Comparison of ENCODE assay signal across 8 cellular contexts in genomic region chr20:47842004-47842403, GRCh38. TPM values are rescaled to one million over a fixed set of nuclear protein-coding genes. Genes with fewer than 3 reads are reported as not detected.
DNase-seq lines count a peak whose midpoint lies in the region; ATAC-seq, FAIRE-seq and TF ChIP-seq lines count a peak whose summit lies in the region.
"Not testable (repeated sequence)": the region's sequence is repeated elsewhere in the genome, so short reads cannot be mapped to it uniquely, and the experiment has no call there.

No MANE protein-coding gene starts in this region.

- not testable (repeated sequence) for TF ChIP-seq POLR2A in K562 (conservative IDR thresholded peaks at IDR 0.05); HepG2 (IDR thresholded peaks at IDR 0.05; ENCODE audit: insufficient read depth in 1 of 2, low read depth in 2 of 2, low read length in 2 of 2)

- intact Hi-C loops in PC-3 (cut with micrococcal nuclease) = loop anchor here (2.0 to 10.0 kb wide), 2 partner anchors 53 to 453 kb away; no protein-coding TSS in a partner anchor
- intact Hi-C loops in K562 (cut with micrococcal nuclease) = loop anchor here (10.0 kb wide), 1 partner anchor 53 kb away; no protein-coding TSS in a partner anchor
- intact Hi-C loops in HepG2 (cut with micrococcal nuclease; ENCODE audit: unreplicated experiment) = not testable (repeated sequence)

- TF ChIP-seq CTCF in PC-3 (conservative IDR thresholded peaks at IDR 0.05; ENCODE audit: low read depth, low read length); RWPE1 (conservative IDR thresholded peaks at IDR 0.05; ENCODE audit: low read depth); K562 (IDR thresholded peaks at IDR 0.05 in 2 of 3, conservative IDR thresholded peaks at IDR 0.05 in 1 of 3; ENCODE audit: insufficient read depth in 2 of 3, low read depth in 1 of 3, low read length in 3 of 3); HepG2 (CRISPR knock-in tag; IDR thresholded peaks at IDR 0.05): not testable (repeated sequence)

- H3K27ac ChIP-seq in PC-3 (ENCODE audit: low read length) (peak overlapping the region; percentile 66), RWPE1 (peak overlapping the region; percentile 100)
- H3K27ac ChIP-seq in K562 (ENCODE audit: extremely low read depth, low read depth, low read length); HepG2 (ENCODE audit: extremely low read length, insufficient read depth, low read length); mesenchymal stem cell (ENCODE audit: low read length, poor library complexity, severe bottlenecking): not testable (repeated sequence)

- H3K27ac Mint-ChIP-seq in stimulated activated naive B cell treated with anti-CD40 and anti-IgM and Interleukin-4, amounts not matched to agents 10 μg/mL and 1 μg/mL and 100 μg/mL, for 72 hours = peak overlapping the region; percentile 78

- not testable (repeated sequence) for H2AFZ ChIP-seq in PC-3 (ENCODE audit: low read length); K562 (ENCODE audit: low read depth, low read length); HepG2 (ENCODE audit: low read length); mesenchymal stem cell (ENCODE audit: low read depth, low read length)

- H3K23ac ChIP-seq in mesenchymal stem cell (ENCODE audit: low read length in 2 of 2) = not testable (repeated sequence)

- under 1% methylated on average over 12 of the region's 12 CpGs for WGBS in K562 (ENCODE audit: insufficient coverage, low coverage, missing lambda C conversion rate)
- 33% methylated on average over 12 of the region's 12 CpGs for WGBS in HepG2 (ENCODE audit: low lambda C conversion rate)
- WGBS in mesenchymal stem cell = 43% methylated on average over 8 of the region's 12 CpGs

- H2BK5ac ChIP-seq in mesenchymal stem cell (ENCODE audit: low read depth, low read length, poor library complexity, severe bottlenecking) = not testable (repeated sequence)

- not testable (repeated sequence) for H3K4ac ChIP-seq in mesenchymal stem cell (ENCODE audit: low read depth in 1 of 2, low read length in 2 of 2)

- POLR2A ChIA-PET in PC-3 (lab: Charles Lee; ENCODE audit: unreplicated experiment); RWPE1 (lab: Yijun Ruan, JAX; ENCODE audit: low non-redundant PET); K562 (lab: Yijun Ruan, JAX); HepG2 (lab: Yijun Ruan, JAX): not testable (repeated sequence)

- not testable (repeated sequence) for H3K9me2 ChIP-seq in PC-3 (replicated peaks; ENCODE audit: low read length)

- not testable (repeated sequence) for H3K14ac ChIP-seq in mesenchymal stem cell (ENCODE audit: low read length in 2 of 2)

- CTCF ChIA-PET in PC-3 (lab: Charles Lee); RWPE1 (lab: Yijun Ruan, JAX); K562 (lab: Yijun Ruan, JAX; ENCODE audit: low intra/inter-chr PET ratio); HepG2 (lab: Yijun Ruan, JAX; ENCODE audit: low intra/inter-chr PET ratio, low total read pairs): not testable (repeated sequence)

- not testable (repeated sequence) for H3K4me3 Mint-ChIP-seq in stimulated activated naive B cell treated with anti-CD40 and anti-IgM and Interleukin-4, amounts not matched to agents 10 μg/mL and 1 μg/mL and 100 μg/mL, for 72 hours

- not testable (repeated sequence) for TF ChIP-seq EP300 in K562 (IDR thresholded peaks at IDR 0.05; ENCODE audit: low read length); HepG2 (IDR thresholded peaks at IDR 0.05; ENCODE audit: low read depth in 2 of 2, low read length in 2 of 2); HepG2 (CRISPR knock-in tag; IDR thresholded peaks at IDR 0.05; ENCODE audit: borderline replicate concordance)

- not testable (repeated sequence) for H2BK15ac ChIP-seq in mesenchymal stem cell (ENCODE audit: low read depth, poor library complexity, severe bottlenecking)

- TF ChIP-seq RAD21 in K562 (CRISPR knock-in tag; conservative IDR thresholded peaks at IDR 0.05 in 1 of 2, IDR thresholded peaks at IDR 0.05 in 1 of 2); HepG2 (CRISPR knock-in tag; IDR thresholded peaks at IDR 0.05): not testable (repeated sequence)

- DNase-seq in HT1080 (ENCODE audit: low read depth) (peak; percentile 56), PC-3 (peak; percentile 77), dermis blood vessel endothelial cell (peak; percentile 43), HepG2 (ENCODE audit: low spot score) (peak; percentile 65), mesenchymal stem cell (peak; percentile 14)
- DNase-seq in RWPE1 (ENCODE audit: low spot score); K562 (ENCODE audit: extremely low read depth in 1 of 4, low spot score in 3 of 4); stimulated activated naive B cell treated with anti-CD40 and anti-IgM and Interleukin-4, amounts not matched to agents 10 μg/mL and 1 μg/mL and 100 μg/mL, for 72 hours: not testable (repeated sequence)

- H3K4me2 ChIP-seq in PC-3 (ENCODE audit: low read length) = peak overlapping the region; percentile 29
- H3K4me2 ChIP-seq in K562 (ENCODE audit: insufficient read depth, low read length); HepG2 (ENCODE audit: low read depth, low read length); mesenchymal stem cell (ENCODE audit: low read length, poor library complexity, severe bottlenecking): not testable (repeated sequence)

- FAIRE-seq in K562 (lab: Jason Lieb, UNC) = peak; percentile 11
- FAIRE-seq in HepG2 (lab: Jason Lieb, UNC) = not testable (repeated sequence)

- not testable (repeated sequence) for H3K36me3 ChIP-seq in PC-3 (ENCODE audit: low read depth, low read length); K562 (ENCODE audit: control insufficient read depth, insufficient read depth, low read length); HepG2 (replicated peaks in 1 of 2; ENCODE audit: control insufficient read depth in 1 of 2, insufficient read depth in 2 of 2, low read length in 2 of 2); mesenchymal stem cell (ENCODE audit: control insufficient read depth in 1 of 2, insufficient read depth in 2 of 2, low read depth in 1 of 2, low read length in 2 of 2)

- in situ Hi-C loops in K562 (cut with MboI) = not testable (repeated sequence)
- in situ Hi-C loops in HepG2 (cut with HindIII; ENCODE audit: extremely low pct_ligation_motif_present, low pct_unique_long_range_greater_than_20kb) = loop anchor here (10.0 kb wide), 1 partner anchor 53 kb away; no protein-coding TSS in a partner anchor

- not testable (repeated sequence) for H3K36me3 Mint-ChIP-seq in stimulated activated naive B cell treated with anti-CD40 and anti-IgM and Interleukin-4, amounts not matched to agents 10 μg/mL and 1 μg/mL and 100 μg/mL, for 72 hours

- not testable (repeated sequence) for H4K91ac ChIP-seq in mesenchymal stem cell (ENCODE audit: low read length)

- H2AK5ac ChIP-seq in mesenchymal stem cell (ENCODE audit: low read length, severe bottlenecking) = not testable (repeated sequence)

- BruUV-seq in PC-3 (replicated peaks; lab: Mats Ljungman, UMichigan); K562 (replicated peaks; lab: Mats Ljungman, UMichigan); HepG2 (replicated peaks; lab: Mats Ljungman, UMichigan): not testable (repeated sequence)

- H3K79me1 ChIP-seq in mesenchymal stem cell (replicated peaks; ENCODE audit: low read length, poor library complexity, severe bottlenecking) = not testable (repeated sequence)

- peaks cover 47% of the 10 kb centered on the region for H3K4me1 ChIP-seq in PC-3 (ENCODE audit: insufficient read depth, low read length)
- H3K4me1 ChIP-seq in K562 (replicated peaks in 1 of 2; ENCODE audit: control insufficient read depth in 2 of 2, insufficient read depth in 2 of 2, low read length in 2 of 2); HepG2 (ENCODE audit: insufficient read depth, low read length); mesenchymal stem cell (ENCODE audit: control insufficient read depth, insufficient read depth, low read depth, low read length): not testable (repeated sequence)

- peak overlapping the region; percentile 29; the same call in 1 of the 2 replicates for H3K9ac ChIP-seq in PC-3 (ENCODE audit: low read length)
- not testable (repeated sequence) for H3K9ac ChIP-seq in K562 (ENCODE audit: insufficient read depth in 1 of 2, low read depth in 2 of 2, low read length in 2 of 2); HepG2 (ENCODE audit: insufficient read depth, low read depth, low read length); mesenchymal stem cell (ENCODE audit: low read length)

- H2BK120ac ChIP-seq in mesenchymal stem cell (ENCODE audit: low read depth, low read length) = not testable (repeated sequence)

- peaks cover 14 to 37% of the 10 kb centered on the region in 2 donors for H3K27me3 Mint-ChIP-seq in stimulated activated naive B cell treated with anti-CD40 and anti-IgM and Interleukin-4, amounts not matched to agents 10 μg/mL and 1 μg/mL and 100 μg/mL, for 72 hours

- not testable (repeated sequence) for H3K27me3 ChIP-seq in PC-3 (ENCODE audit: low read length)
- H3K27me3 ChIP-seq in K562 (ENCODE audit: control insufficient read depth in 2 of 2, insufficient read depth in 2 of 2, low read length in 2 of 2) (peaks cover 0 to 12% of the 10 kb centered on the region in 2 experiments; a peak in 1 of 5 replicates), HepG2 (ENCODE audit: control insufficient read depth in 1 of 2, insufficient read depth in 2 of 2, low read length in 2 of 2) (peaks cover 6 to 43% of the 10 kb centered on the region in 2 experiments), mesenchymal stem cell (ENCODE audit: control insufficient read depth in 1 of 2, insufficient read depth in 1 of 2, low read length in 2 of 2) (peaks cover 19 to 35% of the 10 kb centered on the region in 2 experiments)

- not testable (repeated sequence) for H3K9me3 Mint-ChIP-seq in stimulated activated naive B cell treated with anti-CD40 and anti-IgM and Interleukin-4, amounts not matched to agents 10 μg/mL and 1 μg/mL and 100 μg/mL, for 72 hours

- H3K9me3 ChIP-seq in PC-3 (ENCODE audit: low read length); K562 (replicated peaks; ENCODE audit: control insufficient read depth, insufficient read depth, low read depth, low read length); HepG2 (ENCODE audit: low read length); mesenchymal stem cell (ENCODE audit: control insufficient read depth, low read length): not testable (repeated sequence)

- H3K4me3 ChIP-seq in PC-3 (ENCODE audit: low read length); K562; HepG2 (replicated peaks in 1 of 3; ENCODE audit: insufficient read depth in 1 of 3, low read depth in 2 of 3, low read length in 3 of 3); mesenchymal stem cell (ENCODE audit: insufficient read depth in 1 of 2, low read depth in 1 of 2, low read length in 2 of 2): not testable (repeated sequence)

- not testable (repeated sequence) for H3K4me1 Mint-ChIP-seq in stimulated activated naive B cell treated with anti-CD40 and anti-IgM and Interleukin-4, amounts not matched to agents 10 μg/mL and 1 μg/mL and 100 μg/mL, for 72 hours

- peak; percentile 74 for ATAC-seq in PC-3
- not testable (repeated sequence) for ATAC-seq in K562; stimulated activated naive B cell treated with anti-CD40 and anti-IgM and Interleukin-4, amounts not matched to agents 10 μg/mL and 1 μg/mL and 100 μg/mL, for 72 hours (replicated peaks)
- peak; percentile 52; the same call in 2 of the 3 replicates for ATAC-seq in HepG2

- H2BK12ac ChIP-seq in mesenchymal stem cell (ENCODE audit: low read length in 2 of 2) = not testable (repeated sequence)

- H4K20me1 ChIP-seq in PC-3 (ENCODE audit: low read length); K562 (replicated peaks; ENCODE audit: control insufficient read depth, insufficient read depth, low read length); HepG2 (ENCODE audit: insufficient read depth, low read length): not testable (repeated sequence)

- not testable (repeated sequence) for H3K79me2 ChIP-seq in PC-3 (ENCODE audit: low read length); K562 (ENCODE audit: control insufficient read depth, insufficient read depth, low read length); HepG2 (ENCODE audit: insufficient read depth, low read length)

- not testable (repeated sequence) for H3K18ac ChIP-seq in mesenchymal stem cell (ENCODE audit: low read depth in 1 of 2, low read length in 2 of 2)

- H3K9me1 ChIP-seq in K562 (ENCODE audit: control insufficient read depth, insufficient read depth, low read length) = not testable (repeated sequence)

- not testable (repeated sequence) for H4K8ac ChIP-seq in mesenchymal stem cell (ENCODE audit: low read length)

- not testable (repeated sequence) for H3F3A ChIP-seq in PC-3 (ENCODE audit: low read length, unreplicated experiment)

RNA-seq across cellular contexts. Expression of gene SULF2, which starts 56.7 kb away (rescaled TPM):
- 5.6 and 6.6 TPM in 2 replicates for total RNA-seq in HT1080 (2014; rRNA removed; shearing (Covaris generic))
- 5.7 and 7.0 TPM in 2 replicates for polyA plus RNA-seq in HT1080 (2015; cell fraction: cytosol; rRNA removed)
- 8.7 and 10.9 TPM in 2 replicates for polyA plus RNA-seq in HT1080 (2015; cell fraction: nucleus; rRNA removed)
- total RNA-seq in PC-3 (2014; rRNA removed) = 340 and 372 TPM in 2 replicates
- not detected in 2 replicates for total RNA-seq in K562 (2011; cell fraction: chromatin; rRNA removed; ENCODE audit: low replicate concordance)
- total RNA-seq in K562 (2011; cell fraction: nucleolus; rRNA removed) = not detected in 2 replicates
- not detected in 2 replicates for total RNA-seq in K562 (2011; cell fraction: nucleoplasm; rRNA removed)
- total RNA-seq in K562 (2014; rRNA removed) = not detected in 2 replicates
- not detected in 2 replicates for total RNA-seq in K562 (2014; rRNA removed; fragmentation: Illumina TruSeq; extraction: Trizol)
- total RNA-seq in K562 (2015; rRNA removed; fragmentation: Illumina TruSeq; extraction: Trizol) = not detected in 2 replicates
- 0.33 and 0.76 TPM in 2 replicates for total RNA-seq in K562 (2021)
- not detected in 2 replicates for polyA plus RNA-seq in K562 (2011; rRNA removed)
- not detected in 2 replicates for polyA plus RNA-seq in K562 (2011; cell fraction: cytosol; rRNA removed)
- polyA plus RNA-seq in K562 (2011; cell fraction: nucleus; rRNA removed) = not detected in 2 replicates
- 0.06 TPM in 1 of 2 replicates, not detected in the other for polyA plus RNA-seq in K562 (2012)
- polyA plus RNA-seq in K562 (2014; fragmentation: Illumina TruSeq; extraction: Trizol) = not detected in 2 replicates
- not detected for polyA plus RNA-seq in K562 (2014; fragmentation: Nextera tagmentation; extraction: Ambion mirVana)
- not detected in 2 replicates for polyA plus RNA-seq in K562 (2014; rRNA removed)
- 0.06 TPM in 1 of 2 replicates, not detected in the other for polyA minus RNA-seq in K562 (2011; rRNA and poly(A)+ RNA removed)
- not detected in 2 replicates for polyA minus RNA-seq in K562 (2011; cell fraction: cytosol; rRNA and poly(A)+ RNA removed)
- polyA minus RNA-seq in K562 (2011; cell fraction: nucleus; rRNA and poly(A)+ RNA removed) = not detected in 2 replicates
- 92.1 and 131 TPM in 2 replicates for total RNA-seq in dermis blood vessel endothelial cell
- total RNA-seq in HepG2 (2016; rRNA removed; fragmentation: Illumina TruSeq; extraction: Trizol) = 29.1 and 50.9 TPM in 2 replicates
- total RNA-seq in HepG2 (2016; cell fraction: cytosol; rRNA removed; fragmentation: Illumina TruSeq; extraction: Trizol; ENCODE audit: low read depth) = 7.4 and 9.2 TPM in 2 replicates
- 22.2 and 47.3 TPM in 2 replicates for total RNA-seq in HepG2 (2016; cell fraction: insoluble cytoplasmic fraction; rRNA removed; fragmentation: Illumina TruSeq; extraction: Trizol)
- 23.9 and 29.0 TPM in 2 replicates for total RNA-seq in HepG2 (2016; cell fraction: membrane; rRNA removed; fragmentation: Illumina TruSeq; extraction: Trizol)
- 55.3 and 65.2 TPM in 2 replicates for total RNA-seq in HepG2 (2016; cell fraction: nucleus; rRNA removed; fragmentation: Illumina TruSeq; extraction: Trizol)
- 7.2 and 9.3 TPM in 2 replicates for polyA plus RNA-seq in HepG2 (2011; rRNA removed)
- polyA plus RNA-seq in HepG2 (2011; cell fraction: cytosol; rRNA removed) = 9.3 and 12.6 TPM in 2 replicates
- polyA plus RNA-seq in HepG2 (2011; cell fraction: nucleus; rRNA removed) = 21.3 and 25.5 TPM in 2 replicates
- polyA plus RNA-seq in HepG2 (2012) = 5.1 and 11.0 TPM in 2 replicates
- 10.7 and 10.8 TPM in 2 replicates for polyA plus RNA-seq in HepG2 (2016; cell fraction: cytosol; fragmentation: Illumina TruSeq; extraction: Trizol; ENCODE audit: low read depth)
- 33.7 and 34.1 TPM in 2 replicates for polyA plus RNA-seq in HepG2 (2016; cell fraction: insoluble cytoplasmic fraction; fragmentation: Illumina TruSeq; extraction: Trizol; ENCODE audit: low read depth)
- 22.4 and 24.8 TPM in 2 replicates for polyA plus RNA-seq in HepG2 (2016; cell fraction: membrane; fragmentation: Illumina TruSeq; extraction: Trizol; ENCODE audit: low read depth)
- polyA plus RNA-seq in HepG2 (2016; cell fraction: nucleus; fragmentation: Illumina TruSeq; extraction: Trizol; ENCODE audit: insufficient read depth, low read depth) = 96.6 and 101 TPM in 2 replicates
- 51.1 TPM in 1 of 2 replicates, not detected in the other for polyA minus RNA-seq in HepG2 (2011; rRNA and poly(A)+ RNA removed; ENCODE audit: low replicate concordance)
- polyA minus RNA-seq in HepG2 (2011; cell fraction: cytosol; rRNA and poly(A)+ RNA removed) = 16.7 and 17.7 TPM in 2 replicates
- 11.1 and 13.5 TPM in 2 replicates for polyA minus RNA-seq in HepG2 (2011; cell fraction: nucleus; rRNA and poly(A)+ RNA removed)
- 216 TPM for polyA plus RNA-seq in mesenchymal stem cell (2013, experiment 1 of 2)
- polyA plus RNA-seq in mesenchymal stem cell (2013, experiment 2 of 2) = 209 TPM
